Comparison of ENCODE assay signal across 12 cellular contexts in genomic region chr20:20002101-20002998, GRCh38. TPM values are rescaled to one million over a fixed set of nuclear protein-coding genes. Genes with fewer than 3 reads are reported as not detected.
DNase-seq lines count a peak whose midpoint lies in the region; ATAC-seq, FAIRE-seq and TF ChIP-seq lines count a peak whose summit lies in the region.
"Had no signal": no experiment of that assay in that cellular context is flagged by ENCODE, and none has a peak within 500 bp of the region (broad histone marks: within the 10 kb centered on the region; RNA-seq: fewer than 3 reads in every experiment).

No MANE protein-coding gene starts in this region.

- no peak overlapping the region for H4K91ac ChIP-seq in mesenchymal stem cell (ENCODE audit: low read length)

- H3K79me1 ChIP-seq in mesenchymal stem cell (replicated peaks; ENCODE audit: low read length, poor library complexity, severe bottlenecking), result peaks cover 33% of the 10 kb centered on the region

- H2BK15ac ChIP-seq in mesenchymal stem cell (ENCODE audit: low read depth, poor library complexity, severe bottlenecking), result no peak overlapping the region

- peak overlapping the region; percentile 8 for H3K4me3 Mint-ChIP-seq in activated T-cell treated with anti-CD3 and anti-CD28 coated beads, Interleukin-2, amount 50 U/mL, for 4 hours
- peak overlapping the region; percentile 44 for H3K4me3 Mint-ChIP-seq in type B pancreatic cell

- H3K27me3 ChIP-seq in ascending aorta, result no peaks in the 10 kb centered on the region
- H3K27me3 ChIP-seq in mesenchymal stem cell (ENCODE audit: control insufficient read depth in 1 of 2, insufficient read depth in 1 of 2, low read length in 2 of 2), result no peaks in the 10 kb centered on the region
- H3K27me3 ChIP-seq: BE2C had no signal

- H3K14ac ChIP-seq in mesenchymal stem cell (ENCODE audit: low read length in 2 of 2), result peak overlapping the region in 1 of 2 experiments; percentile 7

- H3K27ac Mint-ChIP-seq in type B pancreatic cell, result peak overlapping the region; percentile 24

- H3K4me3 ChIP-seq in ascending aorta (peak overlapping the region in 1 of 2 donors; percentile 10), mesenchymal stem cell (ENCODE audit: insufficient read depth in 1 of 2, low read depth in 1 of 2, low read length in 2 of 2) (peak overlapping the region in 1 of 2 experiments; percentile 64)

- no peak overlapping the region for H3K23ac ChIP-seq in mesenchymal stem cell (ENCODE audit: low read length in 2 of 2)

- H3K27ac ChIP-seq in ascending aorta, result peak overlapping the region; percentile 73 to 83
- H3K27ac ChIP-seq in mesenchymal stem cell (ENCODE audit: low read length, poor library complexity, severe bottlenecking), result no peak overlapping the region

- no peak overlapping the region for H2AFZ ChIP-seq in mesenchymal stem cell (ENCODE audit: low read depth, low read length)

- no peak overlapping the region for H3K4me2 ChIP-seq in mesenchymal stem cell (ENCODE audit: low read length, poor library complexity, severe bottlenecking)

- peaks cover 31% of the 10 kb centered on the region for H3K27me3 Mint-ChIP-seq in activated T-cell treated with anti-CD3 and anti-CD28 coated beads, Interleukin-2, amount 50 U/mL, for 4 hours (ENCODE audit: low read depth)
- no peaks in the 10 kb centered on the region for H3K27me3 Mint-ChIP-seq in type B pancreatic cell
- H3K27me3 Mint-ChIP-seq: brain had no signal

- no peak for ATAC-seq in activated T-cell treated with anti-CD3 and anti-CD28 coated beads, Interleukin-2, amount 50 U/mL, for 4 hours
- ATAC-seq in HG03097 (IDR thresholded peaks at IDR 0.05; ENCODE audit: low FRiP score, unreplicated experiment), result no peak

- no peaks in the 10 kb centered on the region for H3K36me3 Mint-ChIP-seq in activated T-cell treated with anti-CD3 and anti-CD28 coated beads, Interleukin-2, amount 50 U/mL, for 4 hours (ENCODE audit: insufficient read depth)
- H3K36me3 Mint-ChIP-seq in type B pancreatic cell, result peaks cover 27% of the 10 kb centered on the region

- no peak overlapping the region for H2BK5ac ChIP-seq in mesenchymal stem cell (ENCODE audit: low read depth, low read length, poor library complexity, severe bottlenecking)

- H3K36me3 ChIP-seq in ascending aorta (peaks cover 11 to 23% of the 10 kb centered on the region in 2 donors), mesenchymal stem cell (ENCODE audit: control insufficient read depth in 1 of 2, insufficient read depth in 2 of 2, low read depth in 1 of 2, low read length in 2 of 2) (peaks cover 42 to 63% of the 10 kb centered on the region in 2 experiments)

- H2BK120ac ChIP-seq in mesenchymal stem cell (ENCODE audit: low read depth, low read length), result no peak overlapping the region

- intact Hi-C loops in ascending aorta (cut with DNase I), result loop anchor here (2.0 kb wide), 1 partner anchor 14 kb away; the partner anchor contains the start of gene NAA20

- TF ChIP-seq CTCF in ascending aorta (IDR thresholded peaks at IDR 0.05) (no peak), type B pancreatic cell (conservative IDR thresholded peaks at IDR 0.05) (no peak)

- no peak for DNase-seq in activated T-cell treated with anti-CD3 and anti-CD28 coated beads, Interleukin-2, amount 50 U/mL, for 4 hours
- no peak for DNase-seq in activated T-cell treated with anti-CD3 and anti-CD28 coated beads, Interleukin-2, amount 50 U/mL, for 48 hours
- DNase-seq in ascending aorta (ENCODE audit: low spot score in 2 of 2) (no peak), mesenchymal stem cell (no peak), type B pancreatic cell (ENCODE audit: extremely low spot score, unreplicated experiment) (no peak), NCI-H774 (lab: John Stamatoyannopoulos, UW) (no peak), GM19239 (ENCODE audit: insufficient read length, low spot score) (no peak)
- DNase-seq: BE2C; stimulated activated CD4-positive, alpha-beta T cell treated with anti-CD3 and anti-CD28 coated beads, Interleukin-12 subunit alpha, Interleukin-12 subunit beta, amount 100 ng/mL, for 4 hours had no signal

- H3K18ac ChIP-seq in mesenchymal stem cell (ENCODE audit: low read depth in 1 of 2, low read length in 2 of 2), result no peak overlapping the region

- FAIRE-seq in GM19239 (lab: Jason Lieb, UNC), result no peak
- FAIRE-seq: GM12892 had no signal

- peaks cover 15% of the 10 kb centered on the region for H3K4me1 Mint-ChIP-seq in activated T-cell treated with anti-CD3 and anti-CD28 coated beads, Interleukin-2, amount 50 U/mL, for 4 hours (ENCODE audit: low read depth)
- peaks cover 45% of the 10 kb centered on the region for H3K4me1 Mint-ChIP-seq in type B pancreatic cell (ENCODE audit: unreplicated experiment)

- no peaks in the 10 kb centered on the region for H3K9me3 Mint-ChIP-seq in activated T-cell treated with anti-CD3 and anti-CD28 coated beads, Interleukin-2, amount 50 U/mL, for 4 hours
- no peaks in the 10 kb centered on the region for H3K9me3 Mint-ChIP-seq in type B pancreatic cell
- H3K9me3 Mint-ChIP-seq: brain had no signal

- H3K9me3 ChIP-seq in ascending aorta (no peaks in the 10 kb centered on the region), mesenchymal stem cell (ENCODE audit: control insufficient read depth, low read length) (no peaks in the 10 kb centered on the region)
- H3K9me3 ChIP-seq: BE2C had no signal

- no peak overlapping the region for H2AK5ac ChIP-seq in mesenchymal stem cell (ENCODE audit: low read length, severe bottlenecking)

- H2BK12ac ChIP-seq in mesenchymal stem cell (ENCODE audit: low read length in 2 of 2), result no peak overlapping the region

- H3K9ac ChIP-seq in mesenchymal stem cell (ENCODE audit: low read length), result peak overlapping the region; percentile 80

- 89% methylated on average over 9 of the region's 9 CpGs for WGBS in mesenchymal stem cell

- H3K4me1 ChIP-seq in ascending aorta, result peaks cover 0 to 22% of the 10 kb centered on the region in 2 donors
- peaks cover 2% of the 10 kb centered on the region for H3K4me1 ChIP-seq in mesenchymal stem cell (ENCODE audit: control insufficient read depth, insufficient read depth, low read depth, low read length)
- H3K4me1 ChIP-seq: BE2C had no signal

- no peak overlapping the region for H3K4ac ChIP-seq in mesenchymal stem cell (ENCODE audit: low read depth in 1 of 2, low read length in 2 of 2)

- H4K8ac ChIP-seq in mesenchymal stem cell (ENCODE audit: low read length), result no peak overlapping the region

RNA-seq across cellular contexts. Expression of gene NAA20, which starts 14.8 kb away (rescaled TPM):
- 100 to 1,000 TPM; 115 to 121 (median 118) TPM for total RNA-seq in activated T-cell treated with anti-CD3 and anti-CD28 coated beads, Interleukin-2, amount 50 U/mL, for 4 hours
- total RNA-seq in ascending aorta (2.7 TPM), type B pancreatic cell (ENCODE audit: low replicate concordance) (63.5 and 69.4 TPM in 2 replicates)
- polyA plus RNA-seq in mesenchymal stem cell (2013, experiment 1 of 2), result 64.7 TPM
- polyA plus RNA-seq in mesenchymal stem cell (2013, experiment 2 of 2), result 67.5 TPM

RNA-seq across cellular contexts. Expression of gene CRNKL1, which starts 49.9 kb away (rescaled TPM):
- 10 to 100 TPM; 24.0 to 25.9 (median 24.3) TPM for total RNA-seq in activated T-cell treated with anti-CD3 and anti-CD28 coated beads, Interleukin-2, amount 50 U/mL, for 4 hours
- total RNA-seq in ascending aorta, result 2.2 TPM
- polyA plus RNA-seq in mesenchymal stem cell (2013, experiment 1 of 2), result 13.4 TPM
- 14.1 TPM for polyA plus RNA-seq in mesenchymal stem cell (2013, experiment 2 of 2)
- total RNA-seq in type B pancreatic cell (ENCODE audit: low replicate concordance), result 23.6 and 25.1 TPM in 2 replicates

RNA-seq across cellular contexts. Expression of gene CFAP61, which starts 50.0 kb away (rescaled TPM):
- total RNA-seq in activated T-cell treated with anti-CD3 and anti-CD28 coated beads, Interleukin-2, amount 50 U/mL, for 4 hours, result under 1 TPM in 1 of 3 donors, not detected in 2; 0.49 TPM
- total RNA-seq in ascending aorta, result not detected
- 0.03 TPM for polyA plus RNA-seq in mesenchymal stem cell (2013, experiment 1 of 2)
- polyA plus RNA-seq in mesenchymal stem cell (2013, experiment 2 of 2), result 0.12 TPM
- 0.52 and 5.6 TPM in 2 replicates for total RNA-seq in type B pancreatic cell (ENCODE audit: low replicate concordance)

Comparison
In these comparisons a context has a peak if more than half of its experiments do, and no peak if none do; other contexts are left out.
1. RNA of gene NAA20, which starts 14.8 kb away (total RNA-seq): 115 to 121 TPM in activated T-cell treated with anti-CD3 and anti-CD28 coated beads, Interleukin-2, amount 50 U/mL, for 4 hours and 63.5 to 69.4 TPM in type B pancreatic cell; 2.7 TPM in ascending aorta (single experiment); every median in the first group is over 10 times any median in the second.